Comparison of ENCODE assay signal across 8 cellular contexts in the genomic region with DNA sequence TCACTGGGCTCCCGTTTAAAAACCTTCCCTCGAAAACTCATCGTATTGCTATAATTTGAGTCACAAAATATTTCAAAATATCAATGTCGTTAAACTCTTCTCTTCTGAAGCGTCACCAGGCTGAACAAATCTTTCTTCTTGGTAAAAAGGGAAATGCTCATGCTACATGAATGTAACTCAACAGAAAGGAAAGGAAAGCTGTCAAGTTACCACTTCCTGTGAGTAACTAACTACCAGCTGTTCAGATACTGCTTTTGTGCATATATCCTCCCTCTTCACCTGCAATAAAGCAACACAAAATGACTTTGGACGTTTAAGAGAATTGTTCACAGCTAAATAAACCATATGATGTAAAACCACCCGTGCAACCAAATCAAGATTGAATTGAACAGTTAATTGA.
DNase-seq lines count a peak whose midpoint lies in the region; ATAC-seq and TF ChIP-seq lines count a peak whose summit lies in the region.

No MANE protein-coding gene starts in this region.

- peak; percentile 59 for ATAC-seq in GM21528 (IDR thresholded peaks at IDR 0.05; ENCODE audit: low FRiP score, unreplicated experiment)
- peak; percentile 64 for ATAC-seq in activated naive CD8-positive, alpha-beta T cell treated with anti-CD3 and anti-CD28 coated beads, Interleukin-2, amount 50 U/mL, for 24 hours

- H3K9me3 Mint-ChIP-seq in IgD-negative memory B cell (no peaks in the 10 kb centered on the region), nephron (no peaks in the 10 kb centered on the region)
- no peaks in the 10 kb centered on the region for H3K9me3 Mint-ChIP-seq in activated naive CD8-positive, alpha-beta T cell treated with anti-CD3 and anti-CD28 coated beads, Interleukin-2, amount 50 U/mL, for 24 hours

- peaks cover 3% of the 10 kb centered on the region for H3K36me3 Mint-ChIP-seq in IgD-negative memory B cell
- peaks cover 34% of the 10 kb centered on the region for H3K36me3 Mint-ChIP-seq in activated naive CD8-positive, alpha-beta T cell treated with anti-CD3 and anti-CD28 coated beads, Interleukin-2, amount 50 U/mL, for 24 hours (ENCODE audit: low read depth)
- no peaks in the 10 kb centered on the region for H3K36me3 Mint-ChIP-seq in nephron (ENCODE audit: low read depth)

- DNase-seq in GM06990 (ENCODE audit: extremely low read depth, insufficient read length) (no peak), hepatocyte (ENCODE audit: low spot score) (no peak), ecto neural progenitor cell (ENCODE audit: low spot score) (no peak)
- DNase-seq in activated naive CD8-positive, alpha-beta T cell treated with anti-CD3 and anti-CD28 coated beads, Interleukin-2, amount 50 U/mL, for 24 hours: no peak
- no peak for DNase-seq in activated CD8-positive, alpha-beta memory T cell treated with anti-CD3 and anti-CD28 coated beads for 24 hours

- no peak overlapping the region for H2AFZ ChIP-seq in hepatocyte

- H3K36me3 ChIP-seq in GM06990 (ENCODE audit: control insufficient read depth, insufficient read depth, low read length) (no peaks in the 10 kb centered on the region), hepatocyte (replicated peaks; ENCODE audit: insufficient read depth, low read depth) (no peaks in the 10 kb centered on the region)

- H3K4me3 Mint-ChIP-seq in IgD-negative memory B cell (peak overlapping the region; percentile 90 to 95 (median 94)), nephron (no peak overlapping the region)
- peak overlapping the region; percentile 91 for H3K4me3 Mint-ChIP-seq in activated naive CD8-positive, alpha-beta T cell treated with anti-CD3 and anti-CD28 coated beads, Interleukin-2, amount 50 U/mL, for 24 hours

- peak overlapping the region; percentile 41 to 91 (median 46) for H3K27ac Mint-ChIP-seq in IgD-negative memory B cell
- H3K27ac Mint-ChIP-seq in activated naive CD8-positive, alpha-beta T cell treated with anti-CD3 and anti-CD28 coated beads, Interleukin-2, amount 50 U/mL, for 24 hours: peak overlapping the region; percentile 91
- peak overlapping the region in 2 of 3 experiments; percentile 9 to 11 for H3K27ac Mint-ChIP-seq in nephron

- no peak overlapping the region for H3K4me2 ChIP-seq in hepatocyte

- TF ChIP-seq CTCF in GM06990 (IDR thresholded peaks at IDR 0.05; ENCODE audit: insufficient read depth, low read length, poor library complexity, severe bottlenecking) (no peak), nephron (IDR thresholded peaks at IDR 0.05; ENCODE audit: unreplicated experiment in 3 of 3) (no peak), hepatocyte (IDR thresholded peaks at IDR 0.05; ENCODE audit: poor library complexity) (no peak)

- no peaks in the 10 kb centered on the region for H3K79me2 ChIP-seq in hepatocyte

- no peaks in the 10 kb centered on the region for H3K27me3 ChIP-seq in GM06990 (replicated peaks; ENCODE audit: control insufficient read depth, insufficient read depth, low read length)
- H3K27me3 ChIP-seq in hepatocyte: no peaks in the 10 kb centered on the region

- WGBS in hepatocyte (ENCODE audit: low lambda C conversion rate, missing lambda C conversion rate): 77% methylated on average over 7 of the region's 7 CpGs

- no peaks in the 10 kb centered on the region for H3K4me1 ChIP-seq in hepatocyte (ENCODE audit: insufficient read depth)

- H3K4me1 Mint-ChIP-seq in IgD-negative memory B cell: peaks cover 50 to 66% (median 57%) of the 10 kb centered on the region in 3 donors
- H3K4me1 Mint-ChIP-seq in activated naive CD8-positive, alpha-beta T cell treated with anti-CD3 and anti-CD28 coated beads, Interleukin-2, amount 50 U/mL, for 24 hours: peaks cover 86% of the 10 kb centered on the region
- peaks cover 49% of the 10 kb centered on the region for H3K4me1 Mint-ChIP-seq in nephron

- no peaks in the 10 kb centered on the region for H3K9me3 ChIP-seq in hepatocyte (ENCODE audit: low read depth)

- H3K4me3 ChIP-seq in GM06990 (replicated peaks; ENCODE audit: low read depth, low read length) (peak overlapping the region; percentile 77), hepatocyte (no peak overlapping the region)

- H3K27me3 Mint-ChIP-seq in IgD-negative memory B cell (no peaks in the 10 kb centered on the region), nephron (ENCODE audit: low read depth) (no peaks in the 10 kb centered on the region)
- H3K27me3 Mint-ChIP-seq in activated naive CD8-positive, alpha-beta T cell treated with anti-CD3 and anti-CD28 coated beads, Interleukin-2, amount 50 U/mL, for 24 hours: no peaks in the 10 kb centered on the region

- H3K27ac ChIP-seq in hepatocyte: no peak overlapping the region

- H4K20me1 ChIP-seq in hepatocyte (ENCODE audit: insufficient read depth, poor library complexity, severe bottlenecking): no peaks in the 10 kb centered on the region

- H3K9me2 ChIP-seq in hepatocyte (replicated peaks; ENCODE audit: insufficient read depth): no peaks in the 10 kb centered on the region

Comparison
In these comparisons a context has a peak if more than half of its experiments do, and no peak if none do; other contexts are left out.
1. H3K27ac Mint-ChIP-seq: peak in every context shown above with its lines; median percentile 91 in activated naive CD8-positive, alpha-beta T cell treated with anti-CD3 and anti-CD28 coated beads, Interleukin-2, amount 50 U/mL, for 24 hours; 46 in IgD-negative memory B cell; 10 in nephron.
2. H3K4me3 Mint-ChIP-seq: peak in IgD-negative memory B cell (4 of 4) and activated naive CD8-positive, alpha-beta T cell treated with anti-CD3 and anti-CD28 coated beads, Interleukin-2, amount 50 U/mL, for 24 hours (single experiment); none in nephron (0 of 3).